Comparison of ENCODE assay signal across 10 cellular contexts in genomic region chr19:7833225-7834156, GRCh38. TPM values are rescaled to one million over a fixed set of nuclear protein-coding genes. Genes with fewer than 3 reads are reported as not detected.
DNase-seq lines count a peak whose midpoint lies in the region; ATAC-seq, FAIRE-seq and TF ChIP-seq lines count a peak whose summit lies in the region.
"Had no signal": no experiment of that assay in that cellular context is flagged by ENCODE, and none has a peak within 500 bp of the region (broad histone marks: within the 10 kb centered on the region; RNA-seq: fewer than 3 reads in every experiment).

No MANE protein-coding gene starts in this region.

- H3K79me2 ChIP-seq in keratinocyte (ENCODE audit: control insufficient read depth, insufficient read depth, low read length) = peaks cover 12% of the 10 kb centered on the region

- peaks cover 2% of the 10 kb centered on the region for H3K9me3 Mint-ChIP-seq in type B pancreatic cell
- H3K9me3 Mint-ChIP-seq in activated CD4-positive, alpha-beta T cell treated with anti-CD3 and anti-CD28 coated beads for 36 hours (ENCODE audit: low read depth) = no peaks in the 10 kb centered on the region

- H3K4me3 Mint-ChIP-seq in type B pancreatic cell = peak overlapping the region; percentile 42
- H3K4me3 Mint-ChIP-seq in activated CD4-positive, alpha-beta T cell treated with anti-CD3 and anti-CD28 coated beads for 36 hours = no peak overlapping the region

- H2BK20ac ChIP-seq in IMR-90 (ENCODE audit: low read depth, low read length) = no peak overlapping the region

- 76% methylated on average over 8 of the region's 26 CpGs; no CpG with 5 or more reads in 1 of the 2 experiments for WGBS in IMR-90 (ENCODE audit: extremely low coverage in 2 of 2, insufficient read length in 1 of 2), 2 experiments

- no peak for TF ChIP-seq POLR2A in IMR-90 (IDR thresholded peaks at IDR 0.05; ENCODE audit: low read depth, low read length)

- peak overlapping the region; percentile 43 for H3K27ac Mint-ChIP-seq in type B pancreatic cell
- no peak overlapping the region for H3K27ac Mint-ChIP-seq in activated CD4-positive, alpha-beta T cell treated with anti-CD3 and anti-CD28 coated beads for 36 hours

- H3K9ac ChIP-seq in IMR-90 (ENCODE audit: low read depth, low read length) = no peak overlapping the region
- peak overlapping the region; percentile 86 for H3K9ac ChIP-seq in keratinocyte (ENCODE audit: control insufficient read depth, extremely low read depth, insufficient read depth, low read length)

- H2BK15ac ChIP-seq in IMR-90 (ENCODE audit: low read depth, low read length) = no peak overlapping the region; the same call in 2 of the 3 replicates

- no peak overlapping the region for H3K4ac ChIP-seq in IMR-90 (ENCODE audit: low read depth, low read length)

- H3K27me3 Mint-ChIP-seq in type B pancreatic cell = peaks cover 13% of the 10 kb centered on the region
- peaks cover 2% of the 10 kb centered on the region for H3K27me3 Mint-ChIP-seq in activated CD4-positive, alpha-beta T cell treated with anti-CD3 and anti-CD28 coated beads for 36 hours

- H4K8ac ChIP-seq in IMR-90 (ENCODE audit: low read depth in 2 of 2, low read length in 2 of 2) = no peak overlapping the region

- no peak overlapping the region for H3K27ac ChIP-seq in IMR-90 (ENCODE audit: insufficient read depth, low read length)
- H3K27ac ChIP-seq in keratinocyte (ENCODE audit: control insufficient read depth, insufficient read depth, low read length) = peak overlapping the region; percentile 99
- H3K27ac ChIP-seq in WERI-Rb-1 = no peak overlapping the region

- H3K4me3 ChIP-seq in IMR-90 (ENCODE audit: insufficient read depth, low read depth, low read length) = no peak overlapping the region
- peak overlapping the region in 2 of 3 experiments; percentile 36 to 44 for H3K4me3 ChIP-seq in keratinocyte (ENCODE audit: control insufficient read depth in 2 of 3, extremely low read depth in 1 of 3, insufficient read depth in 2 of 3, low read depth in 1 of 3, low read length in 3 of 3)
- H3K4me3 ChIP-seq in WERI-Rb-1 (ENCODE audit: low read depth, low read length) = no peak overlapping the region

- peak overlapping the region; percentile 48 for H2AK9ac ChIP-seq in IMR-90 (replicated peaks; ENCODE audit: low read depth, low read length, poor library complexity)

- H4K5ac ChIP-seq in IMR-90 (ENCODE audit: low read depth, low read length) = no peak overlapping the region

- no peak overlapping the region for H3K14ac ChIP-seq in IMR-90 (replicated peaks; ENCODE audit: low read depth, low read length)

- TF ChIP-seq RAD21 in IMR-90 (IDR thresholded peaks at IDR 0.05; ENCODE audit: low read length) = no peak

- H2AK5ac ChIP-seq in IMR-90 (ENCODE audit: low read depth, low read length) = no peak overlapping the region

- H3K4me1 ChIP-seq in IMR-90 (ENCODE audit: control insufficient read depth, insufficient read depth, low read length) (peaks cover 16% of the 10 kb centered on the region), keratinocyte (ENCODE audit: control insufficient read depth, extremely low read depth, insufficient read depth, low read length) (peaks cover 45% of the 10 kb centered on the region)

- H4K20me1 ChIP-seq in IMR-90 (ENCODE audit: insufficient read depth, low read length) (peaks cover 10% of the 10 kb centered on the region), keratinocyte (ENCODE audit: control insufficient read depth, extremely low read depth, insufficient read depth, low read length) (no peaks in the 10 kb centered on the region)

- H3K9me1 ChIP-seq in IMR-90 (ENCODE audit: insufficient read depth, low read length) (peaks cover 6% of the 10 kb centered on the region), keratinocyte (ENCODE audit: control insufficient read depth, extremely low read depth, insufficient read depth, low read length) (peaks cover 3% of the 10 kb centered on the region)

- CTCF ChIA-PET in IMR-90 (lab: Yijun Ruan, JAX) = no interaction called here
- CTCF ChIA-PET in activated CD4-positive, alpha-beta T cell treated with anti-CD3 and anti-CD28 coated beads for 36 hours (lab: Charles Lee) = interaction anchor here (0.8 kb wide), 1 partner anchor 10 kb away, joined by 3 read pairs; no protein-coding TSS in a partner anchor

- H3K36me3 Mint-ChIP-seq in type B pancreatic cell = no peaks in the 10 kb centered on the region
- H3K36me3 Mint-ChIP-seq in activated CD4-positive, alpha-beta T cell treated with anti-CD3 and anti-CD28 coated beads for 36 hours (ENCODE audit: low read depth) = no peaks in the 10 kb centered on the region

- BruUV-seq in IMR-90 (replicated peaks; lab: Mats Ljungman, UMichigan) = no TSS peak

- peak; percentile 100 for FAIRE-seq in keratinocyte (lab: Jason Lieb, UNC)
- FAIRE-seq: TTC549 had no signal

- H3K4me1 Mint-ChIP-seq in type B pancreatic cell (ENCODE audit: unreplicated experiment) = peaks cover 19% of the 10 kb centered on the region
- peaks cover 14% of the 10 kb centered on the region for H3K4me1 Mint-ChIP-seq in activated CD4-positive, alpha-beta T cell treated with anti-CD3 and anti-CD28 coated beads for 36 hours

- H3K79me1 ChIP-seq in IMR-90 (ENCODE audit: low read depth in 1 of 2, low read length in 2 of 2) = peaks cover 6 to 56% of the 10 kb centered on the region in 2 experiments

- H3K36me3 ChIP-seq in IMR-90 (ENCODE audit: control insufficient read depth, insufficient read depth, low read length) = no peaks in the 10 kb centered on the region
- no peaks in the 10 kb centered on the region for H3K36me3 ChIP-seq in keratinocyte (ENCODE audit: control insufficient read depth in 2 of 2, extremely low read depth in 1 of 2, insufficient read depth in 2 of 2, low read length in 2 of 2)
- H3K36me3 ChIP-seq in WERI-Rb-1 = no peaks in the 10 kb centered on the region; the same call in 1 of the 2 replicates

- H3K27me3 ChIP-seq in IMR-90 (ENCODE audit: control insufficient read depth, insufficient read depth, low read length) = no peaks in the 10 kb centered on the region
- H3K27me3 ChIP-seq in keratinocyte (ENCODE audit: control insufficient read depth, extremely low read depth, insufficient read depth, low read length) = no peaks in the 10 kb centered on the region
- H3K27me3 ChIP-seq in WERI-Rb-1 (ENCODE audit: insufficient read depth, low read depth, severe bottlenecking) = no peaks in the 10 kb centered on the region

- ATAC-seq in IMR-90 (ENCODE audit: low read depth) = no peak
- ATAC-seq in activated CD4-positive, alpha-beta T cell treated with anti-CD3 and anti-CD28 coated beads for 36 hours = no peak

- intact Hi-C loops in IMR-90 (cut with micrococcal nuclease) = no loop called here
- intact Hi-C loops in activated CD4-positive, alpha-beta T cell treated with anti-CD3 and anti-CD28 coated beads for 36 hours (cut with DNase I, micrococcal nuclease) = no loop called here

- dilution Hi-C loops in IMR-90 (cut with HindIII; ENCODE audit: low sequenced_read_pairs, unreplicated experiment) = no loop called here
- dilution Hi-C loops in keratinocyte (cut with MboI; ENCODE audit: extremely low pct_ligation_motif_present, low sequenced_read_pairs) = no loop called here

- H3K9me3 ChIP-seq in IMR-90 (ENCODE audit: control insufficient read depth, insufficient read depth, low read length) (no peaks in the 10 kb centered on the region), keratinocyte (ENCODE audit: control insufficient read depth, low read depth, low read length) (no peaks in the 10 kb centered on the region), WERI-Rb-1 (ENCODE audit: severe bottlenecking) (no peaks in the 10 kb centered on the region)

- no peak overlapping the region for H3K4me2 ChIP-seq in IMR-90 (ENCODE audit: low read depth, low read length)
- H3K4me2 ChIP-seq in keratinocyte (ENCODE audit: control insufficient read depth, extremely low read depth, insufficient read depth, low read depth, low read length) = peak overlapping the region; percentile 72

- no peak overlapping the region for H3K23ac ChIP-seq in IMR-90 (ENCODE audit: low read depth, low read length)

- no peak overlapping the region for H4K91ac ChIP-seq in IMR-90 (ENCODE audit: insufficient read depth, low read depth, low read length)

- DNase-seq in IMR-90 (peak; percentile 33), astrocyte of the hippocampus (ENCODE audit: low read depth, low spot score) (peak; percentile 26), keratinocyte (ENCODE audit: low read depth, low spot score) (peak; percentile 88), type B pancreatic cell (ENCODE audit: extremely low spot score, unreplicated experiment) (no peak), WERI-Rb-1 (no peak), amniotic stem cell (lab: John Stamatoyannopoulos, UW) (no peak)
- no peak for DNase-seq in activated CD4-positive, alpha-beta T cell treated with anti-CD3 and anti-CD28 coated beads for 36 hours
- DNase-seq: NCI-H1417 treated with DMSO at 0.1 percent for 48 hours; stimulated activated CD4-positive, alpha-beta T cell treated with anti-CD3 and anti-CD28 coated beads, Interleukin-4, amount 100 ng/mL, for 1 hour had no signal

- H3K56ac ChIP-seq in IMR-90 (ENCODE audit: extremely low read depth, insufficient read depth, low read length) = no peak overlapping the region

- POLR2A ChIA-PET in IMR-90 (lab: Charles Lee; ENCODE audit: unreplicated experiment) = no interaction called here
- POLR2A ChIA-PET in activated CD4-positive, alpha-beta T cell treated with anti-CD3 and anti-CD28 coated beads for 36 hours (lab: Charles Lee) = no interaction called here

- in situ Hi-C loops in IMR-90 (cut with MboI; ENCODE audit: low sequenced_read_pairs) = no loop called here

- TF ChIP-seq CTCF in IMR-90 (conservative IDR thresholded peaks at IDR 0.05; ENCODE audit: low read depth, low read length) (no peak), keratinocyte (optimal IDR thresholded peaks at IDR 0.05 in 1 of 3, IDR thresholded peaks at IDR 0.05 in 1 of 3, conservative IDR thresholded peaks at IDR 0.05 in 1 of 3; ENCODE audit: extremely low read depth in 1 of 3, insufficient read depth in 2 of 3, low read length in 3 of 3) (no peak), type B pancreatic cell (conservative IDR thresholded peaks at IDR 0.05) (no peak), WERI-Rb-1 (IDR thresholded peaks at IDR 0.05; ENCODE audit: low read depth, low read length) (no peak)

- H2AFZ ChIP-seq in IMR-90 (replicated peaks; ENCODE audit: low read length, poor library complexity) (peak overlapping the region; percentile 21), keratinocyte (ENCODE audit: control insufficient read depth, low read length) (peak overlapping the region; percentile 65)

- no peak overlapping the region for H3K18ac ChIP-seq in IMR-90 (ENCODE audit: low read depth, low read length)

- H2BK5ac ChIP-seq in IMR-90 (ENCODE audit: low read depth, low read length, poor library complexity, severe bottlenecking) = no peak overlapping the region

- H2BK120ac ChIP-seq in IMR-90 (ENCODE audit: low read depth, low read length) = no peak overlapping the region

RNA-seq across cellular contexts. Expression of gene EVI5L, which starts 3.5 kb away (rescaled TPM):
- total RNA-seq in IMR-90 (2012; rRNA removed) = 12.7 and 15.0 TPM in 2 replicates
- polyA plus RNA-seq in IMR-90 (2012; rRNA removed) = 14.6 and 15.0 TPM in 2 replicates
- 13.6 and 18.5 TPM in 2 replicates for polyA plus RNA-seq in IMR-90 (2012; cell fraction: cytosol; rRNA removed)
- polyA plus RNA-seq in IMR-90 (2012; cell fraction: nucleus; rRNA removed; ENCODE audit: low replicate concordance) = 21.0 and 37.0 TPM in 2 replicates
- polyA plus RNA-seq in keratinocyte = 7.5 to 14.8 TPM (median 8.5 TPM) in 3 replicates
- 7.9 TPM for polyA plus RNA-seq in keratinocyte (2011; ENCODE audit: low read depth)
- polyA plus RNA-seq in keratinocyte (2011; cell fraction: cytosol; rRNA removed) = 13.9 and 14.5 TPM in 2 replicates
- polyA plus RNA-seq in keratinocyte (2011; cell fraction: nucleus; rRNA removed) = 18.2 and 28.8 TPM in 2 replicates
- polyA plus RNA-seq in keratinocyte (2012; ENCODE audit: low replicate concordance) = 13.3 and 15.3 TPM in 2 replicates
- 21.3 to 84.7 TPM (median 38.6 TPM) in 3 replicates for polyA minus RNA-seq in keratinocyte
- 23.8 TPM for polyA minus RNA-seq in keratinocyte (2011; cell fraction: cytosol; rRNA and poly(A)+ RNA removed)
- 9.5 and 11.1 TPM in 2 replicates for polyA minus RNA-seq in keratinocyte (2011; cell fraction: nucleus; rRNA and poly(A)+ RNA removed)
- 11.7 and 19.0 TPM in 2 replicates for total RNA-seq in type B pancreatic cell (ENCODE audit: low replicate concordance)
- 1 to 10 TPM; 4.8 to 5.9 TPM for total RNA-seq in activated CD4-positive, alpha-beta T cell treated with anti-CD3 and anti-CD28 coated beads for 36 hours

RNA-seq across cellular contexts. Expression of gene PRR36, which starts 40.7 kb away (rescaled TPM):
- total RNA-seq in IMR-90 (2012; rRNA removed) = not detected in 2 replicates
- 0.02 and 0.06 TPM in 2 replicates for polyA plus RNA-seq in IMR-90 (2012; rRNA removed)
- polyA plus RNA-seq in IMR-90 (2012; cell fraction: cytosol; rRNA removed) = 0.05 and 0.21 TPM in 2 replicates
- polyA plus RNA-seq in IMR-90 (2012; cell fraction: nucleus; rRNA removed; ENCODE audit: low replicate concordance) = 0.09 and 0.29 TPM in 2 replicates
- 0.05 TPM in 2 of 3 replicates, not detected in the other for polyA plus RNA-seq in keratinocyte
- not detected for polyA plus RNA-seq in keratinocyte (2011; ENCODE audit: low read depth)
- polyA plus RNA-seq in keratinocyte (2011; cell fraction: cytosol; rRNA removed) = 0.04 and 0.08 TPM in 2 replicates
- polyA plus RNA-seq in keratinocyte (2011; cell fraction: nucleus; rRNA removed) = 0.04 and 0.07 TPM in 2 replicates
- 0.08 and 0.21 TPM in 2 replicates for polyA plus RNA-seq in keratinocyte (2012; ENCODE audit: low replicate concordance)
- polyA minus RNA-seq in keratinocyte = not detected in 3 replicates
- polyA minus RNA-seq in keratinocyte (2011; cell fraction: cytosol; rRNA and poly(A)+ RNA removed) = not detected
- not detected in 2 replicates for polyA minus RNA-seq in keratinocyte (2011; cell fraction: nucleus; rRNA and poly(A)+ RNA removed)
- 8.5 and 10.9 TPM in 2 replicates for total RNA-seq in type B pancreatic cell (ENCODE audit: low replicate concordance)
- under 1 TPM; 0.09 to 0.14 TPM for total RNA-seq in activated CD4-positive, alpha-beta T cell treated with anti-CD3 and anti-CD28 coated beads for 36 hours

RNA-seq across cellular contexts. Expression of gene LRRC8E, which starts 54.8 kb away (rescaled TPM):
- total RNA-seq in IMR-90 (2012; rRNA removed) = 6.9 and 7.2 TPM in 2 replicates
- 6.4 and 6.9 TPM in 2 replicates for polyA plus RNA-seq in IMR-90 (2012; rRNA removed)
- 4.1 and 5.4 TPM in 2 replicates for polyA plus RNA-seq in IMR-90 (2012; cell fraction: cytosol; rRNA removed)
- 4.1 and 7.1 TPM in 2 replicates for polyA plus RNA-seq in IMR-90 (2012; cell fraction: nucleus; rRNA removed; ENCODE audit: low replicate concordance)
- 11.5 to 22.2 TPM (median 13.5 TPM) in 3 replicates for polyA plus RNA-seq in keratinocyte
- 8.9 TPM for polyA plus RNA-seq in keratinocyte (2011; ENCODE audit: low read depth)
- polyA plus RNA-seq in keratinocyte (2011; cell fraction: cytosol; rRNA removed) = 6.2 and 7.4 TPM in 2 replicates
- 23.6 and 28.4 TPM in 2 replicates for polyA plus RNA-seq in keratinocyte (2011; cell fraction: nucleus; rRNA removed)
- polyA plus RNA-seq in keratinocyte (2012; ENCODE audit: low replicate concordance) = 10.5 and 20.0 TPM in 2 replicates
- 14.7 to 18.5 TPM (median 18.4 TPM) in 3 replicates for polyA minus RNA-seq in keratinocyte
- 12.5 TPM for polyA minus RNA-seq in keratinocyte (2011; cell fraction: cytosol; rRNA and poly(A)+ RNA removed)
- polyA minus RNA-seq in keratinocyte (2011; cell fraction: nucleus; rRNA and poly(A)+ RNA removed) = 25.3 and 31.3 TPM in 2 replicates
- total RNA-seq in type B pancreatic cell (ENCODE audit: low replicate concordance) = 4.3 and 7.4 TPM in 2 replicates
- not detected for total RNA-seq in activated CD4-positive, alpha-beta T cell treated with anti-CD3 and anti-CD28 coated beads for 36 hours

Comparison
In these comparisons a context has a peak if more than half of its experiments do, and no peak if none do; other contexts are left out.
1. DNase-seq: peak in IMR-90 (single experiment), astrocyte of the hippocampus (single experiment) and keratinocyte (single experiment); none in type B pancreatic cell (single experiment), WERI-Rb-1 (single experiment), amniotic stem cell (single experiment) and activated CD4-positive, alpha-beta T cell treated with anti-CD3 and anti-CD28 coated beads for 36 hours (single experiment).
2. H3K4me3 ChIP-seq: peak in keratinocyte (2 of 3); none in IMR-90 (single experiment) and WERI-Rb-1 (single experiment).